25 cellular contexts compared by ENCODE assay signal in genomic region chr6:165638530-165638929, GRCh38. TPM values are rescaled to one million over a fixed set of nuclear protein-coding genes. Genes with fewer than 3 reads are reported as not detected.
"Had no signal": no experiment of that assay in that cellular context is flagged by ENCODE, and none has a peak within 500 bp of the region (broad histone marks: within the 10 kb centered on the region; RNA-seq: fewer than 3 reads in every experiment).

No MANE protein-coding gene starts in this region.

- H3K4me2 ChIP-seq: smooth muscle cell had no signal

- H3K27ac Mint-ChIP-seq: immature natural killer cell; naive thymus-derived CD8-positive, alpha-beta T cell; progenitor cell of endocrine pancreas; stimulated activated memory B cell treated with anti-CD40 and anti-IgM and Interleukin-4, amounts not matched to agents 10 μg/mL and 1 μg/mL and 100 μg/mL, for 72 hours; stimulated activated naive CD8-positive, alpha-beta T cell treated with anti-CD3 and anti-CD28 coated beads, Interleukin-15, amount 100 ng/mL, for 72 hours; type B pancreatic cell had no signal

- H3K4me3 ChIP-seq: left lung, lung, mucosa of descending colon, ovary, smooth muscle cell, tibial nerve, uterus had no signal

- H3K4me1 ChIP-seq: left lung, tibial nerve, uterus had no signal

- H3K4me1 Mint-ChIP-seq: stimulated activated memory B cell treated with anti-CD40 and anti-IgM and Interleukin-4, amounts not matched to agents 10 μg/mL and 1 μg/mL and 100 μg/mL, for 72 hours; stimulated activated naive CD8-positive, alpha-beta T cell treated with anti-CD3 and anti-CD28 coated beads, Interleukin-15, amount 100 ng/mL, for 72 hours had no signal

- H3K27me3 ChIP-seq: left lung, ovary, tibial nerve, uterus had no signal

- H3K36me3 Mint-ChIP-seq: immature natural killer cell; naive thymus-derived CD8-positive, alpha-beta T cell; stimulated activated memory B cell treated with anti-CD40 and anti-IgM and Interleukin-4, amounts not matched to agents 10 μg/mL and 1 μg/mL and 100 μg/mL, for 72 hours; type B pancreatic cell had no signal

- H3K9me3 ChIP-seq: left lung, mucosa of descending colon, ovary, tibial nerve, uterus had no signal

- H3K4me3 Mint-ChIP-seq: immature natural killer cell; naive thymus-derived CD8-positive, alpha-beta T cell; nephron progenitor cell; stimulated activated memory B cell treated with anti-CD40 and anti-IgM and Interleukin-4, amounts not matched to agents 10 μg/mL and 1 μg/mL and 100 μg/mL, for 72 hours; stimulated activated naive CD8-positive, alpha-beta T cell treated with anti-CD3 and anti-CD28 coated beads, Interleukin-15, amount 100 ng/mL, for 72 hours; type B pancreatic cell had no signal

- DNase-seq: hypothalamus; immature natural killer cell; kidney; left colon; left lung; midbrain; mucosa of descending colon; naive thymus-derived CD8-positive, alpha-beta T cell; nephron progenitor cell; ovary; right cardiac atrium; stimulated activated CD4-positive, alpha-beta T cell treated with anti-CD3 and anti-CD28 coated beads, Interleukin-1b, Interleukin-23, amount 100 ng/mL, for 48 hours; stimulated activated CD4-positive, alpha-beta T cell treated with anti-CD3 and anti-CD28 coated beads, Interleukin-2, amount 100 ng/mL, for 48 hours; stimulated activated CD4-positive, alpha-beta T cell treated with anti-CD3 and anti-CD28 coated beads, Interleukin-4, amount 100 ng/mL, for 4 hours; stimulated activated CD8-positive, alpha-beta memory T cell treated with anti-CD3 and anti-CD28 coated beads, Interleukin-4, amount 100 ng/mL, for 48 hours; stimulated activated naive CD4-positive, alpha-beta T cell treated with Interleukin-2 at 50 U/mL for 16 hours; stimulated activated naive CD8-positive, alpha-beta T cell treated with anti-CD3 and anti-CD28 coated beads, Interleukin-15, amount 100 ng/mL, for 72 hours; substantia nigra; uterus had no signal

- H3K27me3 Mint-ChIP-seq: progenitor cell of endocrine pancreas; stimulated activated memory B cell treated with anti-CD40 and anti-IgM and Interleukin-4, amounts not matched to agents 10 μg/mL and 1 μg/mL and 100 μg/mL, for 72 hours; type B pancreatic cell had no signal

- H3K36me3 ChIP-seq: left lung, ovary, tibial nerve, uterus had no signal

- H3K27ac ChIP-seq: left lung, ovary, tibial nerve, uterus had no signal

- H3K9me3 Mint-ChIP-seq: naive thymus-derived CD8-positive, alpha-beta T cell; nephron progenitor cell; stimulated activated memory B cell treated with anti-CD40 and anti-IgM and Interleukin-4, amounts not matched to agents 10 μg/mL and 1 μg/mL and 100 μg/mL, for 72 hours; stimulated activated naive CD8-positive, alpha-beta T cell treated with anti-CD3 and anti-CD28 coated beads, Interleukin-15, amount 100 ng/mL, for 72 hours had no signal

RNA-seq across cellular contexts. Expression of gene PDE10A, which starts 24.5 kb away (rescaled TPM):
- total RNA-seq: naive thymus-derived CD8-positive, alpha-beta T cell had no signal
- polyA plus RNA-seq: immature natural killer cell; naive thymus-derived CD8-positive, alpha-beta T cell had no signal
